8 cellular contexts compared by ENCODE assay signal in genomic region chr7:37495574-37496184, GRCh38. TPM values are rescaled to one million over a fixed set of nuclear protein-coding genes. Genes with fewer than 3 reads are reported as not detected.
DNase-seq lines count a peak whose midpoint lies in the region; ATAC-seq and TF ChIP-seq lines count a peak whose summit lies in the region.

No MANE protein-coding gene starts in this region.

- peak; percentile 18 for TF ChIP-seq CTCF in GM13976 (IDR thresholded peaks at IDR 0.05; ENCODE audit: borderline replicate concordance, control extremely low read depth, extremely low read depth, insufficient read depth, missing control alignments)
- TF ChIP-seq CTCF in Panc1 (IDR thresholded peaks at IDR 0.05): peak; percentile 85

- CTCF ChIA-PET in Panc1 (lab: Charles Lee): interaction anchor here (0.6 to 1.3 kb wide), 5 partner anchors 21 to 341 kb away, joined by 3 to 6 read pairs (median 3); no protein-coding TSS in a partner anchor

- no peak overlapping the region for H3K27ac ChIP-seq in Panc1 (ENCODE audit: low read length)

- POLR2A ChIA-PET in Panc1 (lab: Charles Lee): interaction anchor here (0.7 kb wide), 1 partner anchor 847 kb away, joined by 3 read pairs; no protein-coding TSS in a partner anchor

- H3K36me3 ChIP-seq in Panc1 (ENCODE audit: control insufficient read depth, insufficient read depth, low read length): no peaks in the 10 kb centered on the region

- H3K4me3 ChIP-seq in Panc1 (ENCODE audit: low read depth in 2 of 2, low read length in 2 of 2): no peak overlapping the region

- no peaks in the 10 kb centered on the region for H3K4me1 Mint-ChIP-seq in stimulated activated effector memory CD8-positive, alpha-beta T cell treated with anti-CD3 and anti-CD28 coated beads, Interleukin-12 subunit alpha, Interleukin-12 subunit beta, amount 100 ng/mL, for 72 hours

- no peak overlapping the region for H3K4me3 Mint-ChIP-seq in stimulated activated effector memory CD8-positive, alpha-beta T cell treated with anti-CD3 and anti-CD28 coated beads, Interleukin-12 subunit alpha, Interleukin-12 subunit beta, amount 100 ng/mL, for 72 hours

- peak; percentile 18 for DNase-seq in AG08396 (ENCODE audit: low spot score)
- DNase-seq in GM13976 (ENCODE audit: low spot score): peak; percentile 55
- DNase-seq in Panc1 (ENCODE audit: low read depth, low spot score): peak; percentile 12
- peak; percentile 26 for DNase-seq in fibroblast of gingiva (ENCODE audit: low read depth)
- DNase-seq in renal cortical epithelial cell (ENCODE audit: low read depth): peak; percentile 31
- no peak for DNase-seq in stimulated activated effector memory CD8-positive, alpha-beta T cell treated with anti-CD3 and anti-CD28 coated beads, Interleukin-12 subunit alpha, Interleukin-12 subunit beta, amount 100 ng/mL, for 72 hours (ENCODE audit: low spot score in 2 of 2)
- no peak for DNase-seq in activated CD8-positive, alpha-beta memory T cell treated with anti-CD3 and anti-CD28 coated beads, Interleukin-2, amount 50 U/mL, for 4 hours

- no peaks in the 10 kb centered on the region for H3K9me3 Mint-ChIP-seq in stimulated activated effector memory CD8-positive, alpha-beta T cell treated with anti-CD3 and anti-CD28 coated beads, Interleukin-12 subunit alpha, Interleukin-12 subunit beta, amount 100 ng/mL, for 72 hours

- intact Hi-C loops in Panc1 (cut with micrococcal nuclease; ENCODE audit: unreplicated experiment): loop anchor here (5.0 to 10.0 kb wide), 2 partner anchors 211 to 263 kb away; no protein-coding TSS in a partner anchor

- no peaks in the 10 kb centered on the region for H3K9me3 ChIP-seq in Panc1 (ENCODE audit: control insufficient read depth, insufficient read depth, low read depth, low read length)

- no peaks in the 10 kb centered on the region for H3K36me3 Mint-ChIP-seq in stimulated activated effector memory CD8-positive, alpha-beta T cell treated with anti-CD3 and anti-CD28 coated beads, Interleukin-12 subunit alpha, Interleukin-12 subunit beta, amount 100 ng/mL, for 72 hours

- no peaks in the 10 kb centered on the region for H3K4me1 ChIP-seq in Panc1 (ENCODE audit: control insufficient read depth, insufficient read depth, low read length)

- H3K27ac Mint-ChIP-seq in stimulated activated effector memory CD8-positive, alpha-beta T cell treated with anti-CD3 and anti-CD28 coated beads, Interleukin-12 subunit alpha, Interleukin-12 subunit beta, amount 100 ng/mL, for 72 hours: no peak overlapping the region

- peaks cover 2% of the 10 kb centered on the region; the same call in 1 of the 2 replicates for H3K27me3 ChIP-seq in Panc1 (ENCODE audit: control insufficient read depth, insufficient read depth, low read length)

- in situ Hi-C loops in GM13976 (cut with MboI; ENCODE audit: low sequenced_read_pairs, unreplicated experiment) (no loop called here), Panc1 (cut with HindIII; ENCODE audit: low pct_unique_long_range_greater_than_20kb, low sequenced_read_pairs) (no loop called here)

- ATAC-seq in Panc1 (no peak), GM19463 (IDR thresholded peaks at IDR 0.05; ENCODE audit: unreplicated experiment) (no peak)
- no peak for ATAC-seq in stimulated activated effector memory CD8-positive, alpha-beta T cell treated with anti-CD3 and anti-CD28 coated beads, Interleukin-12 subunit alpha, Interleukin-12 subunit beta, amount 100 ng/mL, for 72 hours

- no TSS peak for BruUV-seq in Panc1 (replicated peaks; lab: Mats Ljungman, UMichigan)

RNA-seq across cellular contexts. Expression of gene ELMO1, which starts 47.0 kb away (rescaled TPM):
- total RNA-seq in Panc1 (2021; ENCODE audit: unreplicated experiment) (0.80 TPM), renal cortical epithelial cell (0.69 and 1.7 TPM in 2 replicates)
- polyA plus RNA-seq in Panc1 (2012; ENCODE audit: insufficient read length): 0.34 TPM

Comparison
In these comparisons a context has a peak if more than half of its experiments do, and no peak if none do; other contexts are left out.
1. DNase-seq: peak in AG08396 (single experiment), GM13976 (single experiment), Panc1 (single experiment), fibroblast of gingiva (single experiment) and renal cortical epithelial cell (single experiment); none in stimulated activated effector memory CD8-positive, alpha-beta T cell treated with anti-CD3 and anti-CD28 coated beads, Interleukin-12 subunit alpha, Interleukin-12 subunit beta, amount 100 ng/mL, for 72 hours (0 of 2) and activated CD8-positive, alpha-beta memory T cell treated with anti-CD3 and anti-CD28 coated beads, Interleukin-2, amount 50 U/mL, for 4 hours (single experiment).